ENCODE assay signal across 1 cellular context in genomic region chr1:207805841-207806421, GRCh38.
TF ChIP-seq lines count a peak whose summit lies in the region.

No MANE protein-coding gene starts in this region.

TF ChIP-seq in K562, 482 proteins besides CTCF, POLR2A, EP300 and RAD21 (continued from another document and continues in another):
- peak; percentile 84 for TF ChIP-seq ZNF316 (IDR thresholded peaks at IDR 0.05)
- no peak for TF ChIP-seq CREB1 (IDR thresholded peaks at IDR 0.05)
- TF ChIP-seq CREB1 (CRISPR knock-in tag; IDR thresholded peaks at IDR 0.05), result no peak
- no peak for TF ChIP-seq ZBTB12 (CRISPR knock-in tag; IDR thresholded peaks at IDR 0.05)
- TF ChIP-seq NR2F6 (CRISPR knock-in tag; IDR thresholded peaks at IDR 0.05), result no peak
- TF ChIP-seq KDM2B (CRISPR knock-in tag; IDR thresholded peaks at IDR 0.05), result 0 out of 2 replicates have a peak, but pooled peaks have one; percentile 20
- TF ChIP-seq ZNF41 (CRISPR knock-in tag; conservative IDR thresholded peaks at IDR 0.05), result no peak
- no peak for TF ChIP-seq PCBP1 (IDR thresholded peaks at IDR 0.05; ENCODE audit: low read depth, low read length, poor library complexity, severe bottlenecking)
- no peak for TF ChIP-seq MXI1 (IDR thresholded peaks at IDR 0.05; ENCODE audit: low read depth, low read length)
- no peak for TF ChIP-seq ZNF324 (CRISPR knock-in tag; IDR thresholded peaks at IDR 0.05)
- TF ChIP-seq RBM15 (IDR thresholded peaks at IDR 0.05; ENCODE audit: insufficient read depth, low read length), result no peak
- TF ChIP-seq MYC (IDR thresholded peaks at IDR 0.05; ENCODE audit: low read depth, low read length), result no peak
- TF ChIP-seq MYC (CRISPR knock-in tag; IDR thresholded peaks at IDR 0.05; ENCODE audit: borderline replicate concordance, low read depth), result 0 out of 2 replicates have a peak, but pooled peaks have one; percentile 18
- no peak for TF ChIP-seq RBM39 (optimal IDR thresholded peaks at IDR 0.05; ENCODE audit: low read depth, low read length)
- no peak for TF ChIP-seq ZNF184 (CRISPR knock-in tag; IDR thresholded peaks at IDR 0.05)
- no peak for TF ChIP-seq NFRKB (IDR thresholded peaks at IDR 0.05; ENCODE audit: low read depth)
- no peak for TF ChIP-seq PPARD (CRISPR knock-in tag; IDR thresholded peaks at IDR 0.05)
- no peak for TF ChIP-seq THAP7 (CRISPR knock-in tag; IDR thresholded peaks at IDR 0.05)
- TF ChIP-seq ID3 (CRISPR knock-in tag; IDR thresholded peaks at IDR 0.05), result no peak
- no peak for TF ChIP-seq ID3 (tag; IDR thresholded peaks at IDR 0.05)
- TF ChIP-seq SMARCC2 (IDR thresholded peaks at IDR 0.05; ENCODE audit: low read depth), result peak; percentile 62; the same call in 1 of the 2 replicates
- no peak for TF ChIP-seq PYGO2 (tag; IDR thresholded peaks at IDR 0.05)
- TF ChIP-seq HNRNPLL (IDR thresholded peaks at IDR 0.05; ENCODE audit: low read depth, low read length, poor library complexity, severe bottlenecking), result no peak
- TF ChIP-seq HINFP (tag; conservative IDR thresholded peaks at IDR 0.05; ENCODE audit: low read depth), result no peak
- TF ChIP-seq E2F1 (CRISPR knock-in tag; IDR thresholded peaks at IDR 0.05), result no peak
- peak; percentile 39; the same call in 1 of the 2 replicates for TF ChIP-seq SOX6 (IDR thresholded peaks at IDR 0.05)
- TF ChIP-seq NONO (IDR thresholded peaks at IDR 0.05; ENCODE audit: low read depth in 2 of 2, low read length in 1 of 2), result no peak
- 0 out of 4 replicates have a peak, but pooled peaks of 1 of the 2 experiments have one; percentile 27 for TF ChIP-seq MNT (conservative IDR thresholded peaks at IDR 0.05)
- TF ChIP-seq ZNF780A (CRISPR knock-in tag; IDR thresholded peaks at IDR 0.05), result no peak
- TF ChIP-seq ZKSCAN8 (CRISPR knock-in tag; IDR thresholded peaks at IDR 0.05), result no peak
- peak; percentile 53; the same call in 1 of the 2 replicates for TF ChIP-seq TRIM28 (IDR thresholded peaks at IDR 0.05)
- TF ChIP-seq ZNF431 (CRISPR knock-in tag; IDR thresholded peaks at IDR 0.05), result no peak
- no peak for TF ChIP-seq ARHGAP35 (IDR thresholded peaks at IDR 0.05; ENCODE audit: partially characterized antibody)
- TF ChIP-seq ZNF398 (CRISPR knock-in tag; IDR thresholded peaks at IDR 0.05), result no peak
- TF ChIP-seq GMEB1 (CRISPR knock-in tag; IDR thresholded peaks at IDR 0.05), result no peak
- peak; percentile 71; the same call in 1 of the 2 replicates for TF ChIP-seq MAFF (IDR thresholded peaks at IDR 0.05; ENCODE audit: low read length)
- TF ChIP-seq BRF2 (IDR thresholded peaks at IDR 0.05; ENCODE audit: borderline replicate concordance, insufficient read depth, insufficient read length), result no peak
- no peak for TF ChIP-seq PHB2 (IDR thresholded peaks at IDR 0.05; ENCODE audit: low read depth)
- TF ChIP-seq ETV5 (CRISPR knock-in tag; IDR thresholded peaks at IDR 0.05; ENCODE audit: low read depth), result peak; percentile 93
- TF ChIP-seq ZNF583 (CRISPR knock-in tag; IDR thresholded peaks at IDR 0.05), result peak; percentile 73; the same call in 1 of the 2 replicates
- no peak for TF ChIP-seq BHLHE40 (IDR thresholded peaks at IDR 0.05; ENCODE audit: low read length)
- no peak for TF ChIP-seq E2F4 (CRISPR knock-in tag; IDR thresholded peaks at IDR 0.05; ENCODE audit: low read depth)
- no peak for TF ChIP-seq HDAC3 (IDR thresholded peaks at IDR 0.05; ENCODE audit: borderline replicate concordance, partially characterized antibody)
- TF ChIP-seq FIP1L1 (IDR thresholded peaks at IDR 0.05; ENCODE audit: low read depth, low read length, poor library complexity, severe bottlenecking), result no peak
- TF ChIP-seq PKNOX1 (IDR thresholded peaks at IDR 0.05), result peak; percentile 71
- no peak for TF ChIP-seq RAD51 (IDR thresholded peaks at IDR 0.05; ENCODE audit: borderline replicate concordance, low read depth)
- TF ChIP-seq ZNF3 (CRISPR knock-in tag; IDR thresholded peaks at IDR 0.05), result no peak
- TF ChIP-seq OTX1 (CRISPR knock-in tag; IDR thresholded peaks at IDR 0.05), result no peak
- TF ChIP-seq IRF1 (CRISPR knock-in tag; IDR thresholded peaks at IDR 0.05; ENCODE audit: borderline replicate concordance), result no peak
- no peak for TF ChIP-seq ATF2 (CRISPR knock-in tag; IDR thresholded peaks at IDR 0.05)
- no peak for TF ChIP-seq TEAD1 (CRISPR knock-in tag; IDR thresholded peaks at IDR 0.05)
- TF ChIP-seq TCF7L2 (IDR thresholded peaks at IDR 0.05; ENCODE audit: low read depth, low read length), result no peak
- TF ChIP-seq CCAR2 (IDR thresholded peaks at IDR 0.05; ENCODE audit: low read depth, low read length), result no peak
- no peak for TF ChIP-seq MEF2A (IDR thresholded peaks at IDR 0.05; ENCODE audit: control insufficient read depth, low read depth, low read length)
